ENCODE assay signal across 23 cellular contexts in the genomic region with DNA sequence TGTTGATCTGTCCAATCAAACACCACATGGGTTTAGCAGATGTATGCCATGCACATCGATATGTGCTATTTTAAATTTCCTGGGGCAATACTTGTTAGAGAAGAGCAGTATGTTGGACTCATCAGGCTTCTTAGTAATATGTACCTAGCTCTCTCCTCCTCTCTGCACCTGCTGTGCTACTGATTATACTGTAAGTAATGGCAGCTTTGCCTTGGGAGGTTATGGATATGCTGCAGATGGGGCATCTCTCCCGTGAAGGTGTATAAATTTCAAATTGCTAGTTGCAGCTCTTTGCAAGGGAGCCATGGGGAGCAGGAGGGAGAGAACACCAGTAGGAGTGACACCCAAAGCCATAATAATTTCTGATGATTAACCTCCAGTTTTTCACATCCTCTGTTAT.
"Had no signal": no experiment of that assay in that cellular context is flagged by ENCODE, and none has a peak within 500 bp of the region (broad histone marks: within the 10 kb centered on the region; RNA-seq: fewer than 3 reads in every experiment).

No MANE protein-coding gene starts in this region.

- FAIRE-seq: endothelial cell of umbilical vein, urothelium cell line had no signal

- DNase-seq: dermis blood vessel endothelial cell; endodermal cell; foreskin melanocyte; head of caudate nucleus; left colon; left ventricle myocardium superior; mesenchymal stem cell; midbrain; psoas muscle; retina; right lobe of liver; stimulated activated CD4-positive, alpha-beta T cell treated with anti-CD3 and anti-CD28 coated beads, Interleukin-4, amount 100 ng/mL, for 1 hour; stimulated activated CD8-positive, alpha-beta memory T cell treated with anti-CD3 and anti-CD28 coated beads, Interleukin-4, amount 100 ng/mL, for 48 hours; stimulated activated naive CD8-positive, alpha-beta T cell treated with anti-CD3 and anti-CD28 coated beads, Interleukin-15, Interleukin-2, amounts not matched to agents 100 U/mL and 50 U/mL, for 24 hours; thyroid gland had no signal

- H3K9me3 ChIP-seq: neutrophil, psoas muscle, right lobe of liver, suprapubic skin, thyroid gland had no signal

- H3K4me1 ChIP-seq: right lobe of liver, suprapubic skin, thyroid gland had no signal

- H3K27me3 ChIP-seq: hepatocyte, neutrophil, right lobe of liver, thyroid gland had no signal

- H3K4me3 ChIP-seq: hepatocyte, lung, psoas muscle, right lobe of liver, suprapubic skin, thyroid gland had no signal

- ATAC-seq: left colon; left ventricle myocardium superior; natural killer cell treated with Interleukin-12 subunit alpha and Interleukin-12 subunit beta and Interleukin-15 and Interleukin-18, amount 100 ng/mL, for 72 hours; psoas muscle; right lobe of liver; stimulated activated effector memory CD8-positive, alpha-beta T cell treated with anti-CD3 and anti-CD28 coated beads, Interleukin-12 subunit alpha, Interleukin-12 subunit beta, amount 100 ng/mL, for 72 hours; stimulated activated naive CD8-positive, alpha-beta T cell treated with anti-CD3 and anti-CD28 coated beads, Interleukin-15, Interleukin-2, amounts not matched to agents 100 U/mL and 50 U/mL, for 24 hours had no signal

- H3K27ac ChIP-seq: hepatocyte, neutrophil, psoas muscle, right lobe of liver, suprapubic skin, thyroid gland had no signal

- H3K36me3 ChIP-seq: neutrophil, right lobe of liver, suprapubic skin, thyroid gland had no signal
